In the genomic region with DNA sequence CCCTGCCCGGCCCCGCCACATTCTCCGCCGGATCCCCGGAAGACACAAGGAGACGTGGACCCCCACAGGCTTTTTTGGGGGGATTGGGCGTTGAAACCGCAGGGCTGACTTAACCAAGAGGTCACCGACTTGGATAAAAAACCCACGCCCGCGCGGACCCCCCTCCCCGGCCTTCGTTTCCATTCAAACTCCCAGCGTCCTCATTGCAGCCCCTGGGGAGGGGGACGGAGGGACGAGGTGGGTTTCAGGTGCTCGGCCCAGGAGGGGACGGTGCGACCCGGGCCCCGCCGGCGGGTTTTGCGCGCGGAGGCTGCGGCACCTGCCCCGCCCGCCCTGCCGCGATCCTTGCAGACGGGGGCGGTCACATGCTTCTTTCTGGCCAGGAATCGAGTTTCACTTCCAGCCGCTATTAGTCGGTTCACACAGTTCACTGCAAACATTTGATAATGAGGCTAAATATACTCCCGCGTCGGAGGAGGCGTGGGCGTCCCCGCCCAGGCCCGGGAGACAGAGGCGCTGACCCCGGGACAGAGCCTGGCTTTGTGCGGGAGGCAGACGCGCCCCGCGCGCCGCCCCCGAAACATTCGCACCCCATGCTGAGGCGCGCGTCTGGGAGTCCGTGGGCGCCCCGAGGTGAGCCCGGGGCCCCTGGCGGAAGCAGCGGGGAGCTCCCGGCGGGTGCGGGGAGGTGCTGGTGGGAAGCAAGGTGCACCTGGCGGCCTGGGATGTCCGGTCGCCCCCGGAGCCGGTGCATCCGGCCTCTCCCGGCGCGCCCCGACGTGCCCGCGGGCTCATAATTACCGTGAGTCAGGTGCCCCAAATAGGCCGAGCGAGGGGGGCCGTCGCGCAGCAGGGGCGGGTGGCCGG, we compare ENCODE assay signal across 1 cellular context.
TF ChIP-seq lines count a peak whose summit lies in the region.

No MANE protein-coding gene starts in this region.

TF ChIP-seq in HEK293, 187 proteins besides CTCF, POLR2A, EP300 and RAD21 (continued from another document and continues in another):
- no peak for TF ChIP-seq ZNF837 (tag by site-specific recombination; IDR thresholded peaks at IDR 0.05)
- TF ChIP-seq ZNF654 (tag by site-specific recombination; IDR thresholded peaks at IDR 0.05; ENCODE audit: low read depth): no peak
- TF ChIP-seq KLF10 (tag by site-specific recombination; IDR thresholded peaks at IDR 0.05): no peak
- no peak for TF ChIP-seq ZNF174 (tag by site-specific recombination; IDR thresholded peaks at IDR 0.05)
- no peak for TF ChIP-seq TRIM28 (IDR thresholded peaks at IDR 0.05; ENCODE audit: borderline replicate concordance, low read length)
- TF ChIP-seq ZSCAN5A (tag by site-specific recombination; IDR thresholded peaks at IDR 0.05): no peak
- TF ChIP-seq ZSCAN30 (tag by site-specific recombination; IDR thresholded peaks at IDR 0.05): no peak
- peak; percentile 13; the same call in 1 of the 2 replicates for TF ChIP-seq ZNF76 (tag by site-specific recombination; IDR thresholded peaks at IDR 0.05; ENCODE audit: borderline replicate concordance, low read depth)
- TF ChIP-seq ZNF157 (tag by site-specific recombination; IDR thresholded peaks at IDR 0.05): no peak
- no peak for TF ChIP-seq ZNF302 (tag by site-specific recombination; IDR thresholded peaks at IDR 0.05; ENCODE audit: low read depth)
- TF ChIP-seq ZEB2 (tag by site-specific recombination; IDR thresholded peaks at IDR 0.05): 0 out of 2 replicates have a peak, but pooled peaks have one; percentile 42
- TF ChIP-seq, protein P1, sequence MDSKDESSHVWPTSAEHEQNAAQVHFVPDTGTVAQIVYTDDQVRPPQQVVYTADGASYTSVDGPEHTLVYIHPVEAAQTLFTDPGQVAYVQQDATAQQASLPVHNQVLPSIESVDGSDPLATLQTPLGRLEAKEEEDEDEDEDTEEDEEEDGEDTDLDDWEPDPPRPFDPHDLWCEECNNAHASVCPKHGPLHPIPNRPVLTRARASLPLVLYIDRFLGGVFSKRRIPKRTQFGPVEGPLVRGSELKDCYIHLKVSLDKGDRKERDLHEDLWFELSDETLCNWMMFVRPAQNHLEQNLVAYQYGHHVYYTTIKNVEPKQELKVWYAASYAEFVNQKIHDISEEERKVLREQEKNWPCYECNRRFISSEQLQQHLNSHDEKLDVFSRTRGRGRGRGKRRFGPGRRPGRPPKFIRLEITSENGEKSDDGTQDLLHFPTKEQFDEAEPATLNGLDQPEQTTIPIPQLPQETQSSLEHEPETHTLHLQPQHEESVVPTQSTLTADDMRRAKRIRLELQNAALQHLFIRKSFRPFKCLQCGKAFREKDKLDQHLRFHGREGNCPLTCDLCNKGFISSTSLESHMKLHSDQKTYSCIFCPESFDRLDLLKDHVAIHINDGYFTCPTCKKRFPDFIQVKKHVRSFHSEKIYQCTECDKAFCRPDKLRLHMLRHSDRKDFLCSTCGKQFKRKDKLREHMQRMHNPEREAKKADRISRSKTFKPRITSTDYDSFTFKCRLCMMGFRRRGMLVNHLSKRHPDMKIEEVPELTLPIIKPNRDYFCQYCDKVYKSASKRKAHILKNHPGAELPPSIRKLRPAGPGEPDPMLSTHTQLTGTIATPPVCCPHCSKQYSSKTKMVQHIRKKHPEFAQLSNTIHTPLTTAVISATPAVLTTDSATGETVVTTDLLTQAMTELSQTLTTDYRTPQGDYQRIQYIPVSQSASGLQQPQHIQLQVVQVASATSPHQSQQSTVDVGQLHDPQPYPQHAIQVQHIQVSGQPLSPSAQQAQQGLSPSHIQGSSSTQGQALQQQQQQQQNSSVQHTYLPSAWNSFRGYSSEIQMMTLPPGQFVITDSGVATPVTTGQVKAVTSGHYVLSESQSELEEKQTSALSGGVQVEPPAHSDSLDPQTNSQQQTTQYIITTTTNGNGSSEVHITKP (tag by site-specific recombination; IDR thresholded peaks at IDR 0.05): no peak
- TF ChIP-seq PBX3 (CRISPR knock-in tag; IDR thresholded peaks at IDR 0.05): no peak
- no peak for TF ChIP-seq ZNF658 (tag by site-specific recombination; IDR thresholded peaks at IDR 0.05)
- TF ChIP-seq, protein P2, sequence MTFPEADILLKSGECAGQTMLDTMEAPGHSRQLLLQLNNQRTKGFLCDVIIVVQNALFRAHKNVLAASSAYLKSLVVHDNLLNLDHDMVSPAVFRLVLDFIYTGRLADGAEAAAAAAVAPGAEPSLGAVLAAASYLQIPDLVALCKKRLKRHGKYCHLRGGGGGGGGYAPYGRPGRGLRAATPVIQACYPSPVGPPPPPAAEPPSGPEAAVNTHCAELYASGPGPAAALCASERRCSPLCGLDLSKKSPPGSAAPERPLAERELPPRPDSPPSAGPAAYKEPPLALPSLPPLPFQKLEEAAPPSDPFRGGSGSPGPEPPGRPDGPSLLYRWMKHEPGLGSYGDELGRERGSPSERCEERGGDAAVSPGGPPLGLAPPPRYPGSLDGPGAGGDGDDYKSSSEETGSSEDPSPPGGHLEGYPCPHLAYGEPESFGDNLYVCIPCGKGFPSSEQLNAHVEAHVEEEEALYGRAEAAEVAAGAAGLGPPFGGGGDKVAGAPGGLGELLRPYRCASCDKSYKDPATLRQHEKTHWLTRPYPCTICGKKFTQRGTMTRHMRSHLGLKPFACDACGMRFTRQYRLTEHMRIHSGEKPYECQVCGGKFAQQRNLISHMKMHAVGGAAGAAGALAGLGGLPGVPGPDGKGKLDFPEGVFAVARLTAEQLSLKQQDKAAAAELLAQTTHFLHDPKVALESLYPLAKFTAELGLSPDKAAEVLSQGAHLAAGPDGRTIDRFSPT (tag by site-specific recombination; IDR thresholded peaks at IDR 0.05): 0 out of 2 replicates have a peak, but pooled peaks have one; percentile 41
- no peak for TF ChIP-seq ZNF785 (tag by site-specific recombination; IDR thresholded peaks at IDR 0.05)
- TF ChIP-seq ZNF121 (tag by site-specific recombination; IDR thresholded peaks at IDR 0.05): no peak
- no peak for TF ChIP-seq ZNF48 (tag by site-specific recombination; IDR thresholded peaks at IDR 0.05)
- TF ChIP-seq ZNF391 (tag by site-specific recombination; IDR thresholded peaks at IDR 0.05; ENCODE audit: borderline replicate concordance, low read depth): no peak
- no peak for TF ChIP-seq YY1 (tag by site-specific recombination; IDR thresholded peaks at IDR 0.05)
- TF ChIP-seq IKZF3 (tag by site-specific recombination; IDR thresholded peaks at IDR 0.05): no peak
- TF ChIP-seq ZNF394 (tag by site-specific recombination; IDR thresholded peaks at IDR 0.05; ENCODE audit: borderline replicate concordance): peak; percentile 37; the same call in 1 of the 2 replicates
- no peak for TF ChIP-seq ZNF529 (tag by site-specific recombination; IDR thresholded peaks at IDR 0.05; ENCODE audit: insufficient replicate concordance)
- TF ChIP-seq BCL6B (tag by site-specific recombination; IDR thresholded peaks at IDR 0.05): no peak
- peak; percentile 48; the same call in 1 of the 2 replicates for TF ChIP-seq GLIS2 (tag by site-specific recombination; IDR thresholded peaks at IDR 0.05)
- no peak for TF ChIP-seq ZNF433 (tag by site-specific recombination; IDR thresholded peaks at IDR 0.05; ENCODE audit: low read depth)
- TF ChIP-seq, protein P3, sequence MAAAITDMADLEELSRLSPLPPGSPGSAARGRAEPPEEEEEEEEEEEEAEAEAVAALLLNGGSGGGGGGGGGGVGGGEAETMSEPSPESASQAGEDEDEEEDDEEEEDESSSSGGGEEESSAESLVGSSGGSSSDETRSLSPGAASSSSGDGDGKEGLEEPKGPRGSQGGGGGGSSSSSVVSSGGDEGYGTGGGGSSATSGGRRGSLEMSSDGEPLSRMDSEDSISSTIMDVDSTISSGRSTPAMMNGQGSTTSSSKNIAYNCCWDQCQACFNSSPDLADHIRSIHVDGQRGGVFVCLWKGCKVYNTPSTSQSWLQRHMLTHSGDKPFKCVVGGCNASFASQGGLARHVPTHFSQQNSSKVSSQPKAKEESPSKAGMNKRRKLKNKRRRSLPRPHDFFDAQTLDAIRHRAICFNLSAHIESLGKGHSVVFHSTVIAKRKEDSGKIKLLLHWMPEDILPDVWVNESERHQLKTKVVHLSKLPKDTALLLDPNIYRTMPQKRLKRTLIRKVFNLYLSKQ (tag by site-specific recombination; IDR thresholded peaks at IDR 0.05; ENCODE audit: borderline replicate concordance): no peak
- peak; percentile 37; the same call in 1 of the 2 replicates for TF ChIP-seq ZNF843 (tag by site-specific recombination; IDR thresholded peaks at IDR 0.05)
- TF ChIP-seq KLF16 (tag by site-specific recombination; IDR thresholded peaks at IDR 0.05): no peak
- no peak for TF ChIP-seq ZNF221 (tag by site-specific recombination; IDR thresholded peaks at IDR 0.05; ENCODE audit: borderline replicate concordance)
- TF ChIP-seq GLIS1 (tag by site-specific recombination; IDR thresholded peaks at IDR 0.05): peak; percentile 94
- TF ChIP-seq, protein P4, sequence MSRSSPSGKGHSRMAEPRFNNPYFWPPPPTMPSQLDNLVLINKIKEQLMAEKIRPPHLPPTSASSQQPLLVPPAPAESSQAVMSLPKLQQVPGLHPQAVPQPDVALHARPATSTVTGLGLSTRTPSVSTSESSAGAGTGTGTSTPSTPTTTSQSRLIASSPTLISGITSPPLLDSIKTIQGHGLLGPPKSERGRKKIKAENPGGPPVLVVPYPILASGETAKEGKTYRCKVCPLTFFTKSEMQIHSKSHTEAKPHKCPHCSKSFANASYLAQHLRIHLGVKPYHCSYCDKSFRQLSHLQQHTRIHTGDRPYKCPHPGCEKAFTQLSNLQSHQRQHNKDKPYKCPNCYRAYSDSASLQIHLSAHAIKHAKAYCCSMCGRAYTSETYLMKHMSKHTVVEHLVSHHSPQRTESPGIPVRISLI (tag by site-specific recombination; IDR thresholded peaks at IDR 0.05): no peak
- TF ChIP-seq ZNF10 (tag by site-specific recombination; IDR thresholded peaks at IDR 0.05): no peak
- TF ChIP-seq PRDM2 (tag by site-specific recombination; IDR thresholded peaks at IDR 0.05; ENCODE audit: borderline replicate concordance): no peak
- TF ChIP-seq ZNF211 (tag by site-specific recombination; IDR thresholded peaks at IDR 0.05; ENCODE audit: low read depth): no peak
- no peak for TF ChIP-seq ZNF610 (tag by site-specific recombination; IDR thresholded peaks at IDR 0.05; ENCODE audit: borderline replicate concordance)
- TF ChIP-seq ZBTB1 (tag by site-specific recombination; IDR thresholded peaks at IDR 0.05): no peak
- no peak for TF ChIP-seq ZNF114 (tag by site-specific recombination; IDR thresholded peaks at IDR 0.05)
- peak; percentile 37; the same call in 1 of the 2 replicates for TF ChIP-seq SP2 (tag by site-specific recombination; IDR thresholded peaks at IDR 0.05)
